ENCODE assay signal across 9 cellular contexts in the genomic region with DNA sequence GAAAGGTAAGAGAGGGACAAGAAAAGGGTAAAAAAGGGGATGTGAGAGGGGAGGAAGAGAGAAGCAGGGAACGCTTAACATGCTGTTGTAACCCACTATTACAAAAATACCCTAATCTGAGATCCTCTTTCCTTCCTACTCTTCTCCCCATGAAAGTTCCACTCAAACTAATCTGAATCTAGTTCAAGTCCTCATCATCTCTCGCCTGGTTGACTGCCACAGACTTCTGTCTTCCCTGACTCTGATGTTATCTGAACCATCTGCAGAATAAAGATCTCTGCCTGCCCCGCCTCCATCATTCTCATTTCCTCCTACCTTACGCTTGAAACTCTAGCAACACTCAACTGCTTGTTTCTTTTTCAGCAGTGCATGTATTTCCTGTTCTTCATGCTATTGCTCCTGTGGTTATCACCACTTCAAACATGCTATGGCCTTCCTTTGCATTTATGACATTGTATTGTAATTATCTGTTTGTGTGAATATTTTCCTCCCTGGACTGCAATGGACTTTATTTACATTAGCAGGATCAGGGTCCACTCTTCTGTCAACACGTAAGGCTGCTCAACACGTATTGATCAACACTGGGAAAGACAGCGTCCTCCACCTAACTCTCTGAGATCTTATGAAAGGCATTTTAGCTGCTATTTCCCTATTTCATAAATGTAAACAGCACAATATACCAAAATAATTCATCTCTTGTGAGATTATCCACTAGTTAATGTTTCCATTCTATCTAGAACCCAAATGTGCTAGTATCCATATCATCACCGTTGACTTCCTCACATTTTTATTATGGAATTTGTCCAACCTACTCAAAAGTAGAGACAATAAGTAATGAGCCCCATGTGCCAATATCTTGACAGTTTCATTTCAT.
DNase-seq lines count a peak whose midpoint lies in the region; ATAC-seq and TF ChIP-seq lines count a peak whose summit lies in the region.
"Had no signal": no experiment of that assay in that cellular context is flagged by ENCODE, and none has a peak within 500 bp of the region (broad histone marks: within the 10 kb centered on the region; RNA-seq: fewer than 3 reads in every experiment).

No MANE protein-coding gene starts in this region.

- ATAC-seq in GM21528 (IDR thresholded peaks at IDR 0.05; ENCODE audit: low FRiP score, unreplicated experiment), result peak; percentile 99
- ATAC-seq in activated T-cell treated with anti-CD3 and anti-CD28 coated beads, Interleukin-2, amount 50 U/mL, for 72 hours (replicated peaks in 1 of 2), result peak; percentile 91 to 97

- peak overlapping the region; percentile 19 to 94 (median 87) for H3K27ac Mint-ChIP-seq in CD4-positive, alpha-beta memory T cell
- H3K27ac Mint-ChIP-seq in activated T-cell treated with anti-CD3 and anti-CD28 coated beads, Interleukin-2, amount 50 U/mL, for 72 hours, result peak overlapping the region; percentile 78
- no peak overlapping the region for H3K27ac Mint-ChIP-seq in progenitor cell of endocrine pancreas

- POLR2A ChIA-PET in CD4-positive, alpha-beta memory T cell (lab: Charles Lee; ENCODE audit: partially characterized antibody), result no interaction called here

- peak overlapping the region in 1 of 2 donors; percentile 39 for H3K4me3 ChIP-seq in CD4-positive, alpha-beta memory T cell (ENCODE audit: low read length in 2 of 2)

- H3K36me3 ChIP-seq in CD4-positive, alpha-beta memory T cell (ENCODE audit: insufficient read depth, low read length), result no peaks in the 10 kb centered on the region

- CTCF ChIA-PET in CD4-positive, alpha-beta memory T cell (lab: Charles Lee; ENCODE audit: partially characterized antibody), result interaction anchor here (1.0 to 1.7 kb wide), 2 partner anchors 30 to 32 kb away, joined by 3 to 5 read pairs; no protein-coding TSS in a partner anchor

- peaks cover 17 to 26% (median 23%) of the 10 kb centered on the region in 4 donors for H3K4me1 Mint-ChIP-seq in CD4-positive, alpha-beta memory T cell
- H3K4me1 Mint-ChIP-seq in activated T-cell treated with anti-CD3 and anti-CD28 coated beads, Interleukin-2, amount 50 U/mL, for 72 hours (ENCODE audit: low read depth), result peaks cover 21% of the 10 kb centered on the region
- peaks cover 8% of the 10 kb centered on the region for H3K4me1 Mint-ChIP-seq in progenitor cell of endocrine pancreas (ENCODE audit: low read depth)

- DNase-seq in CD4-positive, alpha-beta memory T cell, result peak; percentile 74 to 84 (median 77)
- DNase-seq in Kasumi-1 (lab: John Stamatoyannopoulos, UW) (peak; percentile 24 to 33), GOT3 (lab: John Stamatoyannopoulos, UW) (no peak), progenitor cell of endocrine pancreas (ENCODE audit: low spot score, unreplicated experiment) (no peak), NCI-H2107 treated with DMSO at 0.1 percent for 48 hours (lab: John Stamatoyannopoulos, UW; ENCODE audit: unreplicated experiment) (no peak)
- DNase-seq in activated T-cell treated with anti-CD3 and anti-CD28 coated beads, Interleukin-2, amount 50 U/mL, for 72 hours, result peak; percentile 41 to 51
- peak; percentile 35 to 39 for DNase-seq in stimulated activated CD4-positive, alpha-beta T cell treated with anti-CD3 and anti-CD28 coated beads, Interleukin-2, amount 100 ng/mL, for 24 hours

- H3K27me3 ChIP-seq in CD4-positive, alpha-beta memory T cell (ENCODE audit: insufficient read depth, low read length), result no peaks in the 10 kb centered on the region

- H3K4me1 ChIP-seq in CD4-positive, alpha-beta memory T cell (ENCODE audit: insufficient read depth, low read length), result peaks cover 33% of the 10 kb centered on the region

- no peak for TF ChIP-seq CTCF in progenitor cell of endocrine pancreas (IDR thresholded peaks at IDR 0.05; ENCODE audit: unreplicated experiment)

- no peaks in the 10 kb centered on the region for H3K27me3 Mint-ChIP-seq in CD4-positive, alpha-beta memory T cell
- H3K27me3 Mint-ChIP-seq in activated T-cell treated with anti-CD3 and anti-CD28 coated beads, Interleukin-2, amount 50 U/mL, for 72 hours (ENCODE audit: low read depth), result no peaks in the 10 kb centered on the region
- H3K27me3 Mint-ChIP-seq in progenitor cell of endocrine pancreas, result no peaks in the 10 kb centered on the region

- intact Hi-C loops in CD4-positive, alpha-beta memory T cell (cut with micrococcal nuclease), result loop anchor here (1.0 to 10.0 kb wide), 8 partner anchors 18 to 1131 kb away; a partner anchor contains a TSS

- H3K36me3 Mint-ChIP-seq in CD4-positive, alpha-beta memory T cell, result no peaks in the 10 kb centered on the region
- H3K36me3 Mint-ChIP-seq in activated T-cell treated with anti-CD3 and anti-CD28 coated beads, Interleukin-2, amount 50 U/mL, for 72 hours (ENCODE audit: insufficient read depth in 2 of 2), result peaks cover 2 to 4% of the 10 kb centered on the region in 2 donors
- H3K36me3 Mint-ChIP-seq in progenitor cell of endocrine pancreas (ENCODE audit: insufficient read depth), result no peaks in the 10 kb centered on the region

- H3K9me3 ChIP-seq in CD4-positive, alpha-beta memory T cell (ENCODE audit: control insufficient read depth in 1 of 2, low read length in 2 of 2), result no peaks in the 10 kb centered on the region

- H3K27ac ChIP-seq in CD4-positive, alpha-beta memory T cell (ENCODE audit: low read depth, low read length), result peak overlapping the region; percentile 30
- H3K27ac ChIP-seq: C4-2B had no signal

- H3K4me3 Mint-ChIP-seq in CD4-positive, alpha-beta memory T cell, result peak overlapping the region; percentile 31 to 86 (median 66)
- H3K4me3 Mint-ChIP-seq in activated T-cell treated with anti-CD3 and anti-CD28 coated beads, Interleukin-2, amount 50 U/mL, for 72 hours, result peak overlapping the region; percentile 65 to 68
- no peak overlapping the region for H3K4me3 Mint-ChIP-seq in progenitor cell of endocrine pancreas (ENCODE audit: low read depth)

- peaks cover 0 to 3% (median 1%) of the 10 kb centered on the region in 8 donors for H3K9me3 Mint-ChIP-seq in CD4-positive, alpha-beta memory T cell
- H3K9me3 Mint-ChIP-seq in activated T-cell treated with anti-CD3 and anti-CD28 coated beads, Interleukin-2, amount 50 U/mL, for 72 hours, result peaks cover 2 to 6% of the 10 kb centered on the region in 2 donors
- H3K9me3 Mint-ChIP-seq in progenitor cell of endocrine pancreas (ENCODE audit: low read depth), result no peaks in the 10 kb centered on the region

Comparison
In these comparisons a context has a peak if more than half of its experiments do, and no peak if none do; other contexts are left out.
1. DNase-seq: peak in CD4-positive, alpha-beta memory T cell (5 of 5), Kasumi-1 (2 of 2), activated T-cell treated with anti-CD3 and anti-CD28 coated beads, Interleukin-2, amount 50 U/mL, for 72 hours (2 of 2) and stimulated activated CD4-positive, alpha-beta T cell treated with anti-CD3 and anti-CD28 coated beads, Interleukin-2, amount 100 ng/mL, for 24 hours (2 of 2); none in GOT3 (single experiment), progenitor cell of endocrine pancreas (single experiment) and NCI-H2107 treated with DMSO at 0.1 percent for 48 hours (single experiment).